26 cellular contexts compared by ENCODE assay signal in genomic region chr4:44985152-44985551, GRCh38.
"Had no signal": no experiment of that assay in that cellular context is flagged by ENCODE, and none has a peak within 500 bp of the region (broad histone marks: within the 10 kb centered on the region; RNA-seq: fewer than 3 reads in every experiment).

No MANE protein-coding gene starts in this region.

- H3K27ac ChIP-seq: coronary artery, esophagus squamous epithelium, heart right ventricle, lower lobe of right lung, neutrophil, parathyroid adenoma, stomach, testis, tibial artery had no signal

- H3K4me2 ChIP-seq: smooth muscle cell had no signal

- H3K79me2 ChIP-seq: parathyroid adenoma had no signal

- H3K27me3 ChIP-seq: esophagus squamous epithelium, heart right ventricle, neutrophil, stomach, testis, tibial artery had no signal

- H3K9ac ChIP-seq: parathyroid adenoma had no signal

- H3K36me3 ChIP-seq: esophagus squamous epithelium, heart right ventricle, lower lobe of right lung, neutrophil, stomach, tibial artery had no signal

- ATAC-seq: effector memory CD8-positive, alpha-beta T cell; heart right ventricle; left ventricle myocardium superior; lower lobe of right lung; natural killer cell; sciatic nerve had no signal

- H3K4me3 ChIP-seq: coronary artery, esophagus squamous epithelium, heart right ventricle, lower lobe of right lung, smooth muscle cell, stomach, testis, tibial artery had no signal

- DNase-seq: dermis blood vessel endothelial cell; effector memory CD8-positive, alpha-beta T cell; erythroblast; esophagus squamous epithelium; foreskin melanocyte; glutamatergic neuron; heart right ventricle; hippocampal formation; islet precursor cell; kidney glomerular epithelial cell; left ventricle myocardium superior; lower lobe of right lung; natural killer cell; stimulated activated CD4-positive, alpha-beta T cell treated with anti-CD3 and anti-CD28 coated beads, Interleukin-12 subunit alpha, Interleukin-12 subunit beta, amount 100 ng/mL, for 4 hours; stimulated activated CD4-positive, alpha-beta T cell treated with anti-CD3 and anti-CD28 coated beads, Interleukin-1b, Interleukin-23, amount 100 ng/mL, for 48 hours; stimulated activated CD4-positive, alpha-beta T cell treated with anti-CD3 and anti-CD28 coated beads, Interleukin-4, amount 100 ng/mL, for 1 hour; stimulated activated CD8-positive, alpha-beta memory T cell treated with anti-CD3 and anti-CD28 coated beads, Interleukin-4, amount 100 ng/mL, for 48 hours; stimulated activated naive CD4-positive, alpha-beta T cell; stomach; testis; tibial artery had no signal

- H2AFZ ChIP-seq: parathyroid adenoma had no signal

- H3K9me3 ChIP-seq: esophagus squamous epithelium, lower lobe of right lung, neutrophil, testis, tibial artery had no signal

- H3K4me1 ChIP-seq: esophagus squamous epithelium, heart right ventricle, lower lobe of right lung, parathyroid adenoma, stomach, testis, tibial artery had no signal
